8 cellular contexts compared by ENCODE assay signal in genomic region chr1:209565759-209566678, GRCh38. TPM values are rescaled to one million over a fixed set of nuclear protein-coding genes. Genes with fewer than 3 reads are reported as not detected.
DNase-seq lines count a peak whose midpoint lies in the region; ATAC-seq and TF ChIP-seq lines count a peak whose summit lies in the region.

No MANE protein-coding gene starts in this region.

- H3K4me1 ChIP-seq in left lung, result no peaks in the 10 kb centered on the region

- ATAC-seq in GM18909 (IDR thresholded peaks at IDR 0.05; ENCODE audit: poor library complexity, unreplicated experiment), result peak; percentile 87
- ATAC-seq in HG03135 (IDR thresholded peaks at IDR 0.05; ENCODE audit: unreplicated experiment), result peak; percentile 80
- ATAC-seq in activated CD4-positive, CD25-positive, alpha-beta regulatory T cell treated with anti-CD3 and anti-CD28 coated beads, Interleukin-2, amount 50 U/mL, for 24 hours, result peak; percentile 69 to 80
- peak; percentile 97 for ATAC-seq in left lung

- DNase-seq in AG09309 (ENCODE audit: low read depth), result peak; percentile 50
- peak; percentile 91 for DNase-seq in NCI-H2227 (lab: John Stamatoyannopoulos, UW; ENCODE audit: unreplicated experiment)
- DNase-seq in cerebellum (ENCODE audit: low spot score), result peak; percentile 76
- DNase-seq in left lung, result peak; percentile 58 to 70
- peak; percentile 72 for DNase-seq in stimulated activated CD4-positive, alpha-beta T cell treated with anti-CD3 and anti-CD28 coated beads, Interleukin-4, amount 100 ng/mL, for 48 hours (ENCODE audit: low read depth in 2 of 2)

- no peaks in the 10 kb centered on the region for H3K9me3 ChIP-seq in left lung

- intact Hi-C loops in left lung (cut with DNase I), result no loop called here

- H3K4me3 ChIP-seq in AG09309 (ENCODE audit: control insufficient read depth, low read depth, low read length), result no peak overlapping the region
- no peak overlapping the region for H3K4me3 ChIP-seq in left lung

- peaks cover 0 to 21% of the 10 kb centered on the region in 2 donors for H3K27me3 ChIP-seq in left lung

- TF ChIP-seq CTCF in AG09309 (IDR thresholded peaks at IDR 0.05; ENCODE audit: control insufficient read depth, insufficient read depth, low read depth, low read length, missing control alignments) (peak; percentile 80), left lung (IDR thresholded peaks at IDR 0.05) (peak; percentile 73 to 81)

- H3K36me3 ChIP-seq in left lung, result no peaks in the 10 kb centered on the region

- H3K27ac ChIP-seq in left lung, result no peak overlapping the region

RNA-seq across cellular contexts. Expression of gene CAMK1G, which starts 17.5 kb away (rescaled TPM):
- total RNA-seq in cerebellum (1.8 TPM), left lung (1 to 10 TPM in 1 of 2 donors, under 1 TPM in 1; 0.29 to 1.1 TPM)
